In genomic region chr3:14144423-14145075, GRCh38 we compare ENCODE assay signal across 8 cellular contexts. TPM values are rescaled to one million over a fixed set of nuclear protein-coding genes. Genes with fewer than 3 reads are reported as not detected.
DNase-seq lines count a peak whose midpoint lies in the region; ATAC-seq and TF ChIP-seq lines count a peak whose summit lies in the region.

No MANE protein-coding gene starts in this region.

- H4K8ac ChIP-seq in IMR-90 (ENCODE audit: low read depth in 2 of 2, low read length in 2 of 2) = peak overlapping the region in 1 of 2 experiments; percentile 85; a peak in 2 of 4 replicates

- H3K36me3 ChIP-seq in IMR-90 (ENCODE audit: control insufficient read depth, insufficient read depth, low read length) (peaks cover 56% of the 10 kb centered on the region), cardiac muscle cell (peaks cover 7% of the 10 kb centered on the region)

- WGBS in IMR-90 (ENCODE audit: extremely low coverage in 2 of 2, insufficient read length in 1 of 2), 2 experiments = no CpG with 5 or more reads among the region's 7 CpGs
- 8 to 28% (median 8%) methylated on average over 7 of the region's 7 CpGs for WGBS in adipose tissue, 3 donors

- peak overlapping the region; percentile 92 for H2BK120ac ChIP-seq in IMR-90 (ENCODE audit: low read depth, low read length)

- peak overlapping the region; percentile 84 for H2AK9ac ChIP-seq in IMR-90 (replicated peaks; ENCODE audit: low read depth, low read length, poor library complexity)

- H3K9me3 ChIP-seq in IMR-90 (ENCODE audit: control insufficient read depth, insufficient read depth, low read length) (no peaks in the 10 kb centered on the region), cardiac muscle cell (ENCODE audit: low read depth) (no peaks in the 10 kb centered on the region)

- peak overlapping the region; percentile 40; the same call in 1 of the 3 replicates for H2BK15ac ChIP-seq in IMR-90 (ENCODE audit: low read depth, low read length)

- peak overlapping the region; percentile 74 for H4K5ac ChIP-seq in IMR-90 (ENCODE audit: low read depth, low read length)

- CTCF ChIA-PET in IMR-90 (lab: Yijun Ruan, JAX) = interaction anchor here (2.3 kb wide), 1 partner anchor 19 kb away, joined by 11 read pairs; the partner anchor contains the start of genes CHCHD4 and TMEM43

- peak overlapping the region; percentile 85; the same call in 1 of the 2 replicates for H3K56ac ChIP-seq in IMR-90 (ENCODE audit: extremely low read depth, insufficient read depth, low read length)

- ATAC-seq in GM21786 (IDR thresholded peaks at IDR 0.05; ENCODE audit: unreplicated experiment) (peak; percentile 97), IMR-90 (ENCODE audit: low read depth) (peak; percentile 62)

- BruUV-seq in IMR-90 (replicated peaks; lab: Mats Ljungman, UMichigan) = no TSS peak

- peak overlapping the region; percentile 96 for H3K4ac ChIP-seq in IMR-90 (ENCODE audit: low read depth, low read length)

- H2AFZ ChIP-seq in IMR-90 (replicated peaks; ENCODE audit: low read length, poor library complexity) = peak overlapping the region; percentile 65

- peak; percentile 72 for TF ChIP-seq POLR2A in IMR-90 (IDR thresholded peaks at IDR 0.05; ENCODE audit: low read depth, low read length)

- H3K27ac ChIP-seq in IMR-90 (ENCODE audit: insufficient read depth, low read length) (peak overlapping the region; percentile 97), adipose tissue (ENCODE audit: low read depth, low read length) (peak overlapping the region; percentile 84), cardiac muscle cell (peak overlapping the region; percentile 51)

- H3K18ac ChIP-seq in IMR-90 (ENCODE audit: low read depth, low read length) = peak overlapping the region; percentile 91

- no peaks in the 10 kb centered on the region for H3K27me3 ChIP-seq in IMR-90 (ENCODE audit: control insufficient read depth, insufficient read depth, low read length)
- H3K27me3 ChIP-seq in cardiac muscle cell = no peaks in the 10 kb centered on the region

- H2AK5ac ChIP-seq in IMR-90 (ENCODE audit: low read depth, low read length) = peak overlapping the region; percentile 96

- peaks cover 24% of the 10 kb centered on the region; the same call in 1 of the 2 replicates for H3K9me1 ChIP-seq in IMR-90 (ENCODE audit: insufficient read depth, low read length)

- H4K91ac ChIP-seq in IMR-90 (ENCODE audit: insufficient read depth, low read depth, low read length) = peak overlapping the region; percentile 87

- H3K23ac ChIP-seq in IMR-90 (ENCODE audit: low read depth, low read length) = peak overlapping the region; percentile 92

- peak overlapping the region; percentile 85 for H3K14ac ChIP-seq in IMR-90 (replicated peaks; ENCODE audit: low read depth, low read length)

- intact Hi-C loops in IMR-90 (cut with micrococcal nuclease) (loop anchor here (1.0 kb wide), 1 partner anchor 19 kb away; the partner anchor contains the start of gene TMEM43), posterior vena cava (cut with DNase I) (no loop called here)

- peak overlapping the region; percentile 75 for H3K4me2 ChIP-seq in IMR-90 (ENCODE audit: low read depth, low read length)

- peak overlapping the region; percentile 56 for H3K9ac ChIP-seq in IMR-90 (ENCODE audit: low read depth, low read length)

- H3K4me3 ChIP-seq in IMR-90 (ENCODE audit: insufficient read depth, low read depth, low read length) (no peak overlapping the region), cardiac muscle cell (no peak overlapping the region)

- in situ Hi-C loops in IMR-90 (cut with MboI; ENCODE audit: low sequenced_read_pairs) = loop anchor here (25.0 kb wide), 1 partner anchor 107 kb away; no protein-coding TSS in a partner anchor
- in situ Hi-C loops in SK-MEL-5 (cut with HindIII; ENCODE audit: low pct_unique_long_range_greater_than_20kb, low sequenced_read_pairs) = no loop called here

- H3K4me1 ChIP-seq in IMR-90 (ENCODE audit: control insufficient read depth, insufficient read depth, low read length) = peaks cover 29% of the 10 kb centered on the region
- H3K4me1 ChIP-seq in cardiac muscle cell (ENCODE audit: low read depth) = peaks cover 16% of the 10 kb centered on the region

- H3K79me1 ChIP-seq in IMR-90 (ENCODE audit: low read depth in 1 of 2, low read length in 2 of 2) = peaks cover 0 to 19% of the 10 kb centered on the region in 2 experiments; a peak in 1 of 4 replicates

- DNase-seq in GDM1 (lab: John Stamatoyannopoulos, UW) = peak; percentile 67
- peak; percentile 99 for DNase-seq in IMR-90
- DNase-seq in SK-MEL-5 (ENCODE audit: low read depth, low spot score) = peak; percentile 87
- peak; percentile 56 to 99 for DNase-seq in cardiac muscle cell (ENCODE audit: low read depth in 1 of 2, low spot score in 1 of 2)
- peak; percentile 89 for DNase-seq in posterior vena cava (ENCODE audit: low spot score)
- DNase-seq in NCI-H526 treated with DMSO at 0.1 percent for 48 hours (lab: John Stamatoyannopoulos, UW) = no peak

- TF ChIP-seq RAD21 in IMR-90 (IDR thresholded peaks at IDR 0.05; ENCODE audit: low read length) = no peak

- peak overlapping the region; percentile 89 for H2BK20ac ChIP-seq in IMR-90 (ENCODE audit: low read depth, low read length)

- POLR2A ChIA-PET in IMR-90 (lab: Charles Lee; ENCODE audit: unreplicated experiment) = interaction anchor here (1.1 to 1.3 kb wide), 2 partner anchors 20 to 34 kb away, joined by 3 to 6 read pairs; partner anchors contain the start of genes CHCHD4, LSM3, TMEM43 and XPC

- TF ChIP-seq CTCF in IMR-90 (conservative IDR thresholded peaks at IDR 0.05; ENCODE audit: low read depth, low read length) (no peak), cardiac muscle cell (IDR thresholded peaks at IDR 0.05; ENCODE audit: low read depth, low read length) (no peak)

- dilution Hi-C loops in IMR-90 (cut with HindIII; ENCODE audit: low sequenced_read_pairs, unreplicated experiment) = no loop called here

- peak overlapping the region; percentile 98 for H2BK5ac ChIP-seq in IMR-90 (ENCODE audit: low read depth, low read length, poor library complexity, severe bottlenecking)

- peaks cover 7% of the 10 kb centered on the region for H4K20me1 ChIP-seq in IMR-90 (ENCODE audit: insufficient read depth, low read length)

TF ChIP-seq in IMR-90, 13 proteins besides CTCF, POLR2A, EP300 and RAD21 (continues in another document):
- no peak for TF ChIP-seq CHD1 (IDR thresholded peaks at IDR 0.05; ENCODE audit: low read depth, low read length)
- peak; percentile 63 for TF ChIP-seq BHLHE40 (IDR thresholded peaks at IDR 0.05; ENCODE audit: low read depth, low read length)
- TF ChIP-seq CEBPB (IDR thresholded peaks at IDR 0.05; ENCODE audit: low read depth, low read length) = peak; percentile 92
- TF ChIP-seq FOS (IDR thresholded peaks at IDR 0.05; ENCODE audit: low read depth, low read length) = peak; percentile 97

RNA-seq across cellular contexts. Expression of gene TMEM43, which starts 19.7 kb away (rescaled TPM):
- total RNA-seq in IMR-90 (2012; rRNA removed) = 103 and 114 TPM in 2 replicates
- 107 and 109 TPM in 2 replicates for polyA plus RNA-seq in IMR-90 (2012; rRNA removed)
- polyA plus RNA-seq in IMR-90 (2012; cell fraction: cytosol; rRNA removed) = 73.8 and 86.4 TPM in 2 replicates
- polyA plus RNA-seq in IMR-90 (2012; cell fraction: nucleus; rRNA removed; ENCODE audit: low replicate concordance) = 97.1 and 98.5 TPM in 2 replicates
- total RNA-seq in SK-MEL-5 (2014; rRNA removed; shearing (Covaris generic)) = 56.4 and 58.2 TPM in 2 replicates
- 51.6 and 60.9 TPM in 2 replicates for polyA plus RNA-seq in SK-MEL-5 (2015; cell fraction: cytosol; rRNA removed)
- polyA plus RNA-seq in SK-MEL-5 (2015; cell fraction: nucleus; rRNA removed) = 70.2 and 79.0 TPM in 2 replicates
- 10 to 100 TPM; 23.1 to 57.9 (median 37.5) TPM for polyA plus RNA-seq in adipose tissue
- total RNA-seq in cardiac muscle cell = 21.5 and 30.8 TPM in 2 replicates
- polyA plus RNA-seq in cardiac muscle cell = 21.7 and 27.4 TPM in 2 replicates
- total RNA-seq in posterior vena cava = 100 to 1,000 TPM; 107 to 115 TPM

RNA-seq across cellular contexts. Expression of gene CHCHD4, which starts 19.9 kb away (rescaled TPM):
- total RNA-seq in IMR-90 (2012; rRNA removed) (9.0 and 12.2 TPM in 2 replicates), cardiac muscle cell (16.0 and 21.6 TPM in 2 replicates), posterior vena cava (1 to 10 TPM; 7.9 TPM)
- polyA plus RNA-seq in IMR-90 (2012; rRNA removed) (7.4 and 9.8 TPM in 2 replicates), adipose tissue (10 to 100 TPM in 2 of 3 donors, 1 to 10 TPM in 1; 9.7 to 16.1 (median 14.7) TPM), cardiac muscle cell (27.8 and 31.0 TPM in 2 replicates)
- polyA plus RNA-seq in IMR-90 (2012; cell fraction: cytosol; rRNA removed) = 4.6 and 4.8 TPM in 2 replicates
- 1.3 and 5.0 TPM in 2 replicates for polyA plus RNA-seq in IMR-90 (2012; cell fraction: nucleus; rRNA removed; ENCODE audit: low replicate concordance)
- 41.0 and 42.3 TPM in 2 replicates for total RNA-seq in SK-MEL-5 (2014; rRNA removed; shearing (Covaris generic))
- polyA plus RNA-seq in SK-MEL-5 (2015; cell fraction: cytosol; rRNA removed) = 30.3 and 34.7 TPM in 2 replicates
- polyA plus RNA-seq in SK-MEL-5 (2015; cell fraction: nucleus; rRNA removed) = 5.8 and 6.7 TPM in 2 replicates

RNA-seq across cellular contexts. Expression of gene XPC, which starts 33.9 kb away (rescaled TPM):
- total RNA-seq in IMR-90 (2012; rRNA removed) (40.5 and 48.8 TPM in 2 replicates), cardiac muscle cell (29.0 and 37.7 TPM in 2 replicates), posterior vena cava (10 to 100 TPM; 19.8 to 24.0 TPM)
- polyA plus RNA-seq in IMR-90 (2012; rRNA removed) (27.6 and 30.9 TPM in 2 replicates), adipose tissue (10 to 100 TPM; 14.6 to 16.9 (median 16.8) TPM), cardiac muscle cell (26.6 and 38.8 TPM in 2 replicates)
- 17.6 and 18.4 TPM in 2 replicates for polyA plus RNA-seq in IMR-90 (2012; cell fraction: cytosol; rRNA removed)
- polyA plus RNA-seq in IMR-90 (2012; cell fraction: nucleus; rRNA removed; ENCODE audit: low replicate concordance) = 62.0 and 94.0 TPM in 2 replicates
- total RNA-seq in SK-MEL-5 (2014; rRNA removed; shearing (Covaris generic)) = 25.3 and 25.9 TPM in 2 replicates
- polyA plus RNA-seq in SK-MEL-5 (2015; cell fraction: cytosol; rRNA removed) = 31.3 and 39.0 TPM in 2 replicates
- 38.7 and 41.0 TPM in 2 replicates for polyA plus RNA-seq in SK-MEL-5 (2015; cell fraction: nucleus; rRNA removed)

RNA-seq across cellular contexts. Expression of gene LSM3, which starts 34.1 kb away (rescaled TPM):
- total RNA-seq in IMR-90 (2012; rRNA removed) (3.4 and 14.2 TPM in 2 replicates), cardiac muscle cell (5.9 and 11.2 TPM in 2 replicates), posterior vena cava (10 to 100 TPM in 1 of 2 donors, 1 to 10 TPM in 1; 9.3 to 10.2 TPM)
- polyA plus RNA-seq in IMR-90 (2012; rRNA removed) (10.0 and 11.5 TPM in 2 replicates), adipose tissue (10 to 100 TPM in 2 of 3 donors, 1 to 10 TPM in 1; 6.3 to 20.7 (median 11.0) TPM), cardiac muscle cell (27.2 and 32.2 TPM in 2 replicates)
- 0.87 and 1.00 TPM in 2 replicates for polyA plus RNA-seq in IMR-90 (2012; cell fraction: cytosol; rRNA removed)
- 0.20 and 1.8 TPM in 2 replicates for polyA plus RNA-seq in IMR-90 (2012; cell fraction: nucleus; rRNA removed; ENCODE audit: low replicate concordance)
- total RNA-seq in SK-MEL-5 (2014; rRNA removed; shearing (Covaris generic)) = 17.4 and 17.8 TPM in 2 replicates
- polyA plus RNA-seq in SK-MEL-5 (2015; cell fraction: cytosol; rRNA removed) = 10.1 and 12.6 TPM in 2 replicates
- polyA plus RNA-seq in SK-MEL-5 (2015; cell fraction: nucleus; rRNA removed) = 2.1 and 3.1 TPM in 2 replicates
